ENCODE assay signal across 16 cellular contexts in genomic region chr7:88337556-88337955, GRCh38. TPM values are rescaled to one million over a fixed set of nuclear protein-coding genes. Genes with fewer than 3 reads are reported as not detected.
A peak's percentile ranks its signal among the peaks of the same experiment; 100 is the strongest.
DNase-seq lines count a peak whose midpoint lies in the region; ATAC-seq, FAIRE-seq and TF ChIP-seq lines count a peak whose summit lies in the region.
"Had no signal": no experiment of that assay in that cellular context is flagged by ENCODE, and none has a peak within 500 bp of the region (broad histone marks: within the 10 kb centered on the region; RNA-seq: fewer than 3 reads in every experiment).

No MANE protein-coding gene starts in this region.

- no peak for DNase-seq in left ventricle myocardium inferior
- no peak for DNase-seq in Right ventricle myocardium inferior (ENCODE audit: missing footprints)
- peak; percentile 67 for DNase-seq in RCC 7860 (ENCODE audit: low spot score)
- peak; percentile 31 for DNase-seq in fibroblast of gingiva (ENCODE audit: low read depth)
- peak; percentile 61 for DNase-seq in stromal cell of bone marrow (ENCODE audit: low read depth)
- DNase-seq in dorsolateral prefrontal cortex = no peak
- no peak for DNase-seq in progenitor cell of endocrine pancreas (ENCODE audit: low spot score, unreplicated experiment)
- no peak for DNase-seq in NCI-H187 (lab: John Stamatoyannopoulos, UW)
- DNase-seq: left cardiac atrium, naive B cell, NCI-H2171 treated with DMSO at 0.1 percent for 48 hours, T-helper 1 cell, upper lobe of left lung had no signal

- ATAC-seq in Right ventricle myocardium inferior = no peak

- H3K27me3 ChIP-seq in left ventricle myocardium inferior (ENCODE audit: low read depth) (no peaks in the 10 kb centered on the region), dorsolateral prefrontal cortex (no peaks in the 10 kb centered on the region)
- H3K27me3 ChIP-seq: upper lobe of left lung had no signal

- H3K27ac ChIP-seq in left ventricle myocardium inferior (replicated peaks) (peak overlapping the region; percentile 61), dorsolateral prefrontal cortex (no peak overlapping the region)
- H3K27ac ChIP-seq: upper lobe of left lung had no signal

- H3K4me3 ChIP-seq in left ventricle myocardium inferior = no peak overlapping the region
- H3K4me3 ChIP-seq in dorsolateral prefrontal cortex = no peak overlapping the region
- H3K4me3 ChIP-seq: upper lobe of left lung had no signal

- peaks cover 3% of the 10 kb centered on the region for H3K27me3 Mint-ChIP-seq in progenitor cell of endocrine pancreas

- H3K4me1 Mint-ChIP-seq in progenitor cell of endocrine pancreas (ENCODE audit: low read depth) = peaks cover 6% of the 10 kb centered on the region
- H3K4me1 Mint-ChIP-seq: naive B cell had no signal

- no peak for TF ChIP-seq CTCF in left ventricle myocardium inferior (IDR thresholded peaks at IDR 0.05; ENCODE audit: borderline replicate concordance)
- no peak for TF ChIP-seq CTCF in dorsolateral prefrontal cortex (IDR thresholded peaks at IDR 0.05 in 54 of 56, conservative IDR thresholded peaks at IDR 0.05 in 2 of 56; ENCODE audit: low read depth in 1 of 56, partially characterized antibody in 56 of 56)
- no peak for TF ChIP-seq CTCF in progenitor cell of endocrine pancreas (IDR thresholded peaks at IDR 0.05; ENCODE audit: unreplicated experiment)

- FAIRE-seq in RCC 7860 (lab: Jason Lieb, UNC) = peak; percentile 88

- intact Hi-C loops in left ventricle myocardium inferior (cut with micrococcal nuclease) (no loop called here), Right ventricle myocardium inferior (cut with DNase I) (no loop called here), dorsolateral prefrontal cortex (cut with DNase I) (no loop called here)

- no peak overlapping the region for H3K27ac Mint-ChIP-seq in progenitor cell of endocrine pancreas
- H3K27ac Mint-ChIP-seq: naive B cell had no signal

- no peaks in the 10 kb centered on the region for H3K4me1 ChIP-seq in left ventricle myocardium inferior
- H3K4me1 ChIP-seq: upper lobe of left lung had no signal

- H3K36me3 Mint-ChIP-seq in progenitor cell of endocrine pancreas (ENCODE audit: insufficient read depth) = no peaks in the 10 kb centered on the region
- H3K36me3 Mint-ChIP-seq: naive B cell had no signal

- H3K9me3 Mint-ChIP-seq in progenitor cell of endocrine pancreas (ENCODE audit: low read depth) = no peaks in the 10 kb centered on the region
- H3K9me3 Mint-ChIP-seq: naive B cell had no signal

- peaks cover 5% of the 10 kb centered on the region for H3K9me3 ChIP-seq in left ventricle myocardium inferior (replicated peaks)
- H3K9me3 ChIP-seq: upper lobe of left lung had no signal

- no peaks in the 10 kb centered on the region for H3K36me3 ChIP-seq in left ventricle myocardium inferior
- H3K36me3 ChIP-seq: upper lobe of left lung had no signal

- no peak overlapping the region for H3K4me3 Mint-ChIP-seq in progenitor cell of endocrine pancreas (ENCODE audit: low read depth)
- H3K4me3 Mint-ChIP-seq: naive B cell had no signal

RNA-seq across cellular contexts. Expression of gene STEAP4, which starts 30.9 kb away (rescaled TPM):
- 15.7 TPM for total RNA-seq in left ventricle myocardium inferior
- total RNA-seq in Right ventricle myocardium inferior = 25.2 TPM
- 10 to 100 TPM in 1 of 120 experiments, 1 to 10 TPM in 49, under 1 TPM in 66, not detected in 4; 0.08 to 10.6 (median 0.91) TPM for total RNA-seq in dorsolateral prefrontal cortex
- total RNA-seq in progenitor cell of endocrine pancreas = not detected in 2 replicates
- total RNA-seq: dermis microvascular lymphatic vessel endothelial cell, glomerular endothelial cell, pulmonary artery endothelial cell had no signal

Comparison
In these comparisons a context has a peak if more than half of its experiments do, and no peak if none do; other contexts are left out.
1. DNase-seq: peak in RCC 7860 (single experiment), fibroblast of gingiva (single experiment) and stromal cell of bone marrow (single experiment); none in left ventricle myocardium inferior (single experiment), Right ventricle myocardium inferior (single experiment), dorsolateral prefrontal cortex (0 of 10), progenitor cell of endocrine pancreas (single experiment) and NCI-H187 (0 of 2).